ENCODE assay signal across 23 cellular contexts in the genomic region with DNA sequence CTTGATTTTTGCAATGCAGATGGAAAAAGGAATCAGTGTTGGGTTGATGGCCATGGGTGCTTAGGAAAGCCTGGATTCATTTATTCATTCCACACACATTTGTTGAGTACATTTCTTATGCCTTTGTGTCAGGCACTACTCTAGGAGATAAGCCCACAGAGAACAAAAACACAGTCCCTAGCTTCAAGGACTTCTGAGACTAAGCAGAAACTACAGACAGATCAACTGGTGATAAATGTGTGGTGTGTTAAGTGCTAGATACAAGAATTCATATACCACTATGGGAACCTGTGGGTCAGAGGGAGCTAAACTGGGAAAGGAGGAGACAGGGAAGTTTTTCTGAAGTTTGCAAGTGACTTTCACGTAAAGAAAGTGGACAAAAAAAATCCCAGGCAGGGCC.
"Had no signal": no experiment of that assay in that cellular context is flagged by ENCODE, and none has a peak within 500 bp of the region (broad histone marks: within the 10 kb centered on the region; RNA-seq: fewer than 3 reads in every experiment).

No MANE protein-coding gene starts in this region.

- H3K9ac ChIP-seq: SK-N-SH had no signal

- H3K9me3 ChIP-seq: adrenal gland, breast epithelium, Peyer's patch, SJCRH30, SK-N-SH had no signal

- H3K4me2 ChIP-seq: SK-N-SH had no signal

- H3K36me3 ChIP-seq: adrenal gland, breast epithelium, Peyer's patch, SJCRH30 had no signal

- H3K27ac ChIP-seq: adrenal gland, breast epithelium, Peyer's patch, SJCRH30 had no signal

- H3K4me3 ChIP-seq: adrenal gland, breast epithelium, Peyer's patch, SJCRH30 had no signal

- ATAC-seq: activated CD4-positive, CD25-positive, alpha-beta regulatory T cell treated with anti-CD3 and anti-CD28 coated beads, Interleukin-2, amount 50 U/mL, for 24 hours; activated CD8-positive, alpha-beta T cell treated with anti-CD3 and anti-CD28 coated beads for 36 hours had no signal

- H3K27me3 ChIP-seq: adrenal gland, breast epithelium, Peyer's patch, SJCRH30 had no signal

- DNase-seq: activated CD4-positive, alpha-beta T cell treated with anti-CD3 and anti-CD28 coated beads for 4 hours; activated CD8-positive, alpha-beta memory T cell treated with anti-CD3 and anti-CD28 coated beads, Interleukin-2, amount 50 U/mL, for 4 hours; activated CD8-positive, alpha-beta T cell treated with anti-CD3 and anti-CD28 coated beads for 36 hours; activated naive CD4-positive, alpha-beta T cell treated with anti-CD3 and anti-CD28 coated beads, Interleukin-2, amount 50 U/mL, for 16 hours; activated naive CD8-positive, alpha-beta T cell treated with anti-CD3 and anti-CD28 coated beads, Interleukin-2, amount 10 ng/mL, durations not matched to agents 7 days and 5 days; adrenal gland; aorta; central memory CD4-positive, alpha-beta T cell; MM.1S; NCI-H1105; NCI-H1436; NCI-H1694 treated with DMSO at 0.1 percent for 48 hours; NCI-H2029 treated with DMSO at 0.1 percent for 48 hours; NCI-H510A treated with DMSO at 0.1 percent for 48 hours; NCI-H69; NK-92 treated with Interleukin-12 subunit alpha and Interleukin-12 subunit beta, amount 100 ng/mL, for 24 hours; Peyer's patch; Right ventricle myocardium superior; SJCRH30; SK-N-SH; T-helper 1 cell had no signal
